1 cellular context compared by ENCODE assay signal in the genomic region with DNA sequence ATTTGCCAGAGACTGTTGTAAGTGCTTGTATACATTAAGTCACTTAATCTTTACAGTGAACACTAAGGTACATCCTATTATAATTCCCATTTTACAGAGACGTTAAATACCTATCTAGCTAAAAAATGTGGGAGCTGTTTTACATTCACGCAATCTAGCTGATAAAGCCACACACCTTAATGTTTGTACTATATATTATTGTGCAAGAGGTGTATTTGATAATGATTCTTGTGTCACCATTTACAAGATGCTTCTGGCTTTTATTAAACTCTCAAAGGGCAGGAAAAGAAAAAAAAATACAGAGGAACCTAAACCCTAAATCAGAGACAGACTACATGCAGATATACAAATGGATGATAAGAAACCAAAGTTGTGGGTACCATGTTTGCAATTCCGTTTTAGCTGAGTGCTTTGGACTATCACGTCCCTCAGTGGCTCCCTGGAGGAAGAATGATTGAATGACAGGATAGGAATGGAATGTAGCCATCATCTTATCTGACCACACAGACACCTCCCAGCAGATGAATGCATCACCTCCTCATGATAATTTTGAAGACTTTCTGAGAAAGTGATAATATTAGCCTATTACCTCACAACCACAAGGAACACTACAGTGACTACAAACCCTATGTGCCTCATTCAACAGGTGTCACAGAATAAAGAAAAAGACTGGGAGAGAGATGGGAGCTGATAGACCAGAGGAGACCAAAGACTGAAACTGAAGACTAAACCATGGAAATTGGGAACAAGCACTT.
TF ChIP-seq lines count a peak whose summit lies in the region.

No MANE protein-coding gene starts in this region.

TF ChIP-seq in H1, 55 proteins besides CTCF, POLR2A, EP300 and RAD21:
- TF ChIP-seq TAF7 (optimal IDR thresholded peaks at IDR 0.05; ENCODE audit: borderline replicate concordance, low read depth, low read length) (no peak), JUN (IDR thresholded peaks at IDR 0.05; ENCODE audit: low read depth, low read length) (no peak)
- TF ChIP-seq, protein P1, sequence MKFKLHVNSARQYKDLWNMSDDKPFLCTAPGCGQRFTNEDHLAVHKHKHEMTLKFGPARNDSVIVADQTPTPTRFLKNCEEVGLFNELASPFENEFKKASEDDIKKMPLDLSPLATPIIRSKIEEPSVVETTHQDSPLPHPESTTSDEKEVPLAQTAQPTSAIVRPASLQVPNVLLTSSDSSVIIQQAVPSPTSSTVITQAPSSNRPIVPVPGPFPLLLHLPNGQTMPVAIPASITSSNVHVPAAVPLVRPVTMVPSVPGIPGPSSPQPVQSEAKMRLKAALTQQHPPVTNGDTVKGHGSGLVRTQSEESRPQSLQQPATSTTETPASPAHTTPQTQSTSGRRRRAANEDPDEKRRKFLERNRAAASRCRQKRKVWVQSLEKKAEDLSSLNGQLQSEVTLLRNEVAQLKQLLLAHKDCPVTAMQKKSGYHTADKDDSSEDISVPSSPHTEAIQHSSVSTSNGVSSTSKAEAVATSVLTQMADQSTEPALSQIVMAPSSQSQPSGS (IDR thresholded peaks at IDR 0.05; ENCODE audit: low read length), result no peak
